Comparison of ENCODE assay signal across 13 cellular contexts in genomic region chr2:127052771-127053691, GRCh38. TPM values are rescaled to one million over a fixed set of nuclear protein-coding genes. Genes with fewer than 3 reads are reported as not detected.
DNase-seq lines count a peak whose midpoint lies in the region; TF ChIP-seq lines count a peak whose summit lies in the region.
"Had no signal": no experiment of that assay in that cellular context is flagged by ENCODE, and none has a peak within 500 bp of the region (broad histone marks: within the 10 kb centered on the region; RNA-seq: fewer than 3 reads in every experiment).

No MANE protein-coding gene starts in this region.

- H3K4me3 ChIP-seq in BLaER1 (no peak overlapping the region), GM23248 (no peak overlapping the region)
- H3K4me3 ChIP-seq in CD4-positive, alpha-beta memory T cell (ENCODE audit: low read length in 2 of 2): no peak overlapping the region
- H3K4me3 ChIP-seq: ascending aorta, SJSA1 had no signal

- H3K27ac Mint-ChIP-seq in CD4-positive, alpha-beta memory T cell: peak overlapping the region in 4 of 7 donors; percentile 30 to 75 (median 53)
- H3K27ac Mint-ChIP-seq in nephron: peak overlapping the region in 2 of 3 experiments; percentile 33 to 66

- H3K9ac ChIP-seq in BLaER1 (no peak overlapping the region; the same call in 1 of the 2 replicates), GM23248 (no peak overlapping the region)

- POLR2A ChIA-PET in CD4-positive, alpha-beta memory T cell (lab: Charles Lee; ENCODE audit: partially characterized antibody): no interaction called here

- in situ Hi-C loops in GM23248 (cut with MboI): no loop called here

- H3K27me3 Mint-ChIP-seq in CD4-positive, alpha-beta memory T cell: no peaks in the 10 kb centered on the region
- no peaks in the 10 kb centered on the region for H3K27me3 Mint-ChIP-seq in nephron (ENCODE audit: low read depth)

- peak in 1 of 5 donors; percentile 34 for DNase-seq in CD4-positive, alpha-beta memory T cell
- DNase-seq in caudate nucleus (lab: John Stamatoyannopoulos, UW): no peak
- no peak for DNase-seq in activated CD4-positive, CD25-positive, alpha-beta regulatory T cell treated with anti-CD3 and anti-CD28 coated beads, Interleukin-2, amount 50 U/mL, for 72 hours
- no peak for DNase-seq in UCSD-AML1 (lab: John Stamatoyannopoulos, UW; ENCODE audit: unreplicated experiment)
- no peak for DNase-seq in globus pallidus (ENCODE audit: low spot score)
- DNase-seq in GM23248: no peak
- DNase-seq: DMS153; effector CD8-positive, alpha-beta T cell; KG1 had no signal

- peaks cover 61% of the 10 kb centered on the region for H4K20me1 ChIP-seq in BLaER1
- H4K20me1 ChIP-seq in GM23248 (ENCODE audit: insufficient read depth): no peaks in the 10 kb centered on the region

- H3K79me2 ChIP-seq in GM23248 (ENCODE audit: insufficient read depth): no peaks in the 10 kb centered on the region

- CTCF ChIA-PET in CD4-positive, alpha-beta memory T cell (lab: Charles Lee; ENCODE audit: partially characterized antibody): interaction anchor here (0.9 to 1.7 kb wide), 5 partner anchors 11 to 82 kb away, joined by 3 to 6 read pairs (median 4); no protein-coding TSS in a partner anchor

- H3K36me3 Mint-ChIP-seq in CD4-positive, alpha-beta memory T cell: peaks cover under 1 to 41% of the 10 kb centered on the region in 2 donors
- H3K36me3 Mint-ChIP-seq in nephron (ENCODE audit: low read depth): peaks cover 4% of the 10 kb centered on the region

- H3K9me3 Mint-ChIP-seq in CD4-positive, alpha-beta memory T cell: no peaks in the 10 kb centered on the region
- H3K9me3 Mint-ChIP-seq in nephron: no peaks in the 10 kb centered on the region

- peak overlapping the region in 1 of 8 donors; percentile 57 for H3K4me3 Mint-ChIP-seq in CD4-positive, alpha-beta memory T cell
- H3K4me3 Mint-ChIP-seq in nephron: no peak overlapping the region

- no peaks in the 10 kb centered on the region for H3K27me3 ChIP-seq in BLaER1
- H3K27me3 ChIP-seq in CD4-positive, alpha-beta memory T cell (ENCODE audit: insufficient read depth, low read length): no peaks in the 10 kb centered on the region
- no peaks in the 10 kb centered on the region for H3K27me3 ChIP-seq in GM23248 (replicated peaks; ENCODE audit: insufficient read depth)
- H3K27me3 ChIP-seq: ascending aorta, SJSA1 had no signal

- 89 to 91% methylated on average over 19 of the region's 19 CpGs for WGBS in GM23248 (ENCODE audit: low coverage in 1 of 2, low lambda C conversion rate in 2 of 2, missing lambda C conversion rate in 2 of 2), 2 experiments

- H3K9me2 ChIP-seq in GM23248 (ENCODE audit: insufficient read depth): no peaks in the 10 kb centered on the region

- no peak overlapping the region for H2AFZ ChIP-seq in GM23248

- peaks cover 0 to 13% (median 5%) of the 10 kb centered on the region in 4 donors for H3K4me1 Mint-ChIP-seq in CD4-positive, alpha-beta memory T cell
- peaks cover 16% of the 10 kb centered on the region for H3K4me1 Mint-ChIP-seq in nephron

- intact Hi-C loops in CD4-positive, alpha-beta memory T cell (cut with micrococcal nuclease): no loop called here

- H3K36me3 ChIP-seq in BLaER1 (peaks cover 76% of the 10 kb centered on the region), GM23248 (ENCODE audit: low read depth) (no peaks in the 10 kb centered on the region)
- peaks cover 34% of the 10 kb centered on the region for H3K36me3 ChIP-seq in CD4-positive, alpha-beta memory T cell (ENCODE audit: insufficient read depth, low read length)
- H3K36me3 ChIP-seq: ascending aorta had no signal

- no peaks in the 10 kb centered on the region for H3K9me3 ChIP-seq in BLaER1
- H3K9me3 ChIP-seq in CD4-positive, alpha-beta memory T cell (ENCODE audit: control insufficient read depth in 1 of 2, low read length in 2 of 2): no peaks in the 10 kb centered on the region
- H3K9me3 ChIP-seq in GM23248 (ENCODE audit: low read depth): no peaks in the 10 kb centered on the region
- H3K9me3 ChIP-seq: ascending aorta, SJSA1 had no signal

- no peak for TF ChIP-seq CTCF in nephron (IDR thresholded peaks at IDR 0.05; ENCODE audit: unreplicated experiment in 3 of 3)

- H3K4me1 ChIP-seq in BLaER1: peaks cover 60% of the 10 kb centered on the region
- no peaks in the 10 kb centered on the region for H3K4me1 ChIP-seq in CD4-positive, alpha-beta memory T cell (ENCODE audit: insufficient read depth, low read length)
- no peaks in the 10 kb centered on the region for H3K4me1 ChIP-seq in GM23248 (ENCODE audit: insufficient read depth)
- H3K4me1 ChIP-seq: ascending aorta, SJSA1 had no signal

- H3K4me2 ChIP-seq in BLaER1: peak overlapping the region; percentile 90
- no peak overlapping the region for H3K4me2 ChIP-seq in GM23248 (ENCODE audit: unreplicated experiment)

- peak overlapping the region; percentile 1; the same call in 1 of the 2 replicates for H3K27ac ChIP-seq in BLaER1
- H3K27ac ChIP-seq in CD4-positive, alpha-beta memory T cell (ENCODE audit: low read depth, low read length): no peak overlapping the region
- peak overlapping the region; percentile 80 for H3K27ac ChIP-seq in caudate nucleus (ENCODE audit: low read depth, low read length)
- H3K27ac ChIP-seq in GM23248: no peak overlapping the region
- H3K27ac ChIP-seq: ascending aorta, SJSA1 had no signal

- no peaks in the 10 kb centered on the region for H3F3A ChIP-seq in GM23248 (ENCODE audit: insufficient read depth)

RNA-seq across cellular contexts. Expression of gene BIN1, which starts 53.9 kb away (rescaled TPM):
- total RNA-seq in CD4-positive, alpha-beta memory T cell: 100 to 1,000 TPM in 1 of 2 experiments, 10 to 100 TPM in 1; 99.4 to 103 TPM
- 100 to 1,000 TPM; 141 to 163 TPM for polyA plus RNA-seq in CD4-positive, alpha-beta memory T cell
- total RNA-seq in GM23248 (2014; rRNA removed; shearing (Covaris generic)): 33.0 and 33.1 TPM in 2 replicates
- 23.9 and 24.3 TPM in 2 replicates for polyA plus RNA-seq in GM23248 (2016; fragmentation: Nextera tagmentation; extraction: Ambion mirVana)

Comparison
In these comparisons a context has a peak if more than half of its experiments do, and no peak if none do; other contexts are left out.
1. H3K27ac ChIP-seq: peak in BLaER1 (single experiment) and caudate nucleus (single experiment); none in CD4-positive, alpha-beta memory T cell (single experiment) and GM23248 (single experiment).